8 cellular contexts compared by ENCODE assay signal in the genomic region with DNA sequence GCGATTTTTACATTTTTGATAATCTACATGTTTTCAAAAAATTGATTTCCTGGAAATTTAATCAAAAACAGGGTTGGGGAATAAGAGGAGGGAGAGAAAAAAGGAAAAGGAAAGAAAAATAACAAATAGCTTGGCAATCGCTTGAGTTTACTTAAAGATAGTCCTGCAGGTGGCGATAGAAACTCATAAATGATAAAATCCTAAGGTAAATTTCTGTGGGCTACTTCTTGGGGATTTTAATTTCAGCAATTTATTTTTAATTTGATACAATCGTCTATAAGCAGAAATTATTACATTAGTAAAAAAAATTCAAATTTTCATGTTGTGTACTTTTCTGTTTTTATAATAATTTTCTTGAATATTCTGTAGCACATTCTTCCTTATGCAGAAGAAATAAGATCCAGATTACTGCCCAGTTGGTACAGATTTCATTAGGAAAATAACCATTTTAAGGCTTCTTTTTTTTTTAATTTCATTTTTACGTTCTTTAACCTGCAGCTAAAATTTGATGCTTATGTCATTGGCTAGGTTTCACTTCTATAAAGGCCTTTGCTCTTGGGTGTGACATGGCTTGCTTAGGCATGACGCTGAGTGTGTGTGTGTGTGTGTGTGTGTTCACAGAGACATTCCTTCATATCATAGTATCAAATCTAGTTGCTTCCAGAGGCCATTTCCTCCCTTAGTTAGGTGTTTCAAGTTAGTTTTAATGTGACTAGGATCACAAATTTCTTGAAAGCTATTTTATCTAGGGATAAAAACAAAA.
DNase-seq lines count a peak whose midpoint lies in the region; FAIRE-seq and TF ChIP-seq lines count a peak whose summit lies in the region.

No MANE protein-coding gene starts in this region.

- CTCF ChIA-PET in HEK293 (lab: Yijun Ruan, JAX): interaction anchor here (0.5 to 3.8 kb wide), 32 partner anchors 9 to 1315 kb away, joined by 3 to 29 read pairs (median 4); no protein-coding TSS in a partner anchor

- POLR2A ChIA-PET in HEK293 (lab: Yijun Ruan, JAX): no interaction called here

- H3K27ac ChIP-seq in HEK293 (ENCODE audit: extremely low read depth, low read depth, low read length): no peak overlapping the region

- H3K4me3 ChIP-seq in HEK293 (ENCODE audit: low read depth, low read length): no peak overlapping the region
- H3K4me3 ChIP-seq in epithelial cell of proximal tubule (ENCODE audit: low read depth, low read length): no peak overlapping the region
- H3K4me3 ChIP-seq in retinal pigment epithelial cell (ENCODE audit: low read length): no peak overlapping the region

- peaks cover 53% of the 10 kb centered on the region for H3K4me1 ChIP-seq in HEK293 (ENCODE audit: control insufficient read depth, insufficient read depth, low read length)

- peak; percentile 62 for DNase-seq in NCI-H748 (lab: John Stamatoyannopoulos, UW; ENCODE audit: unreplicated experiment)
- DNase-seq in epithelial cell of proximal tubule (ENCODE audit: low read depth): peak; percentile 6
- DNase-seq in retinal pigment epithelial cell (ENCODE audit: low read depth): no peak
- DNase-seq in putamen (ENCODE audit: low spot score): no peak
- no peak for DNase-seq in cerebellar nuclear complex (lab: John Stamatoyannopoulos, UW)
- DNase-seq in activated CD4-positive, alpha-beta T cell treated with anti-CD3 and anti-CD28 coated beads, Interleukin-2, amount 50 U/mL, for 1 hour: no peak

- TF ChIP-seq CTCF in HEK293 (tag by site-specific recombination; IDR thresholded peaks at IDR 0.05) (no peak), epithelial cell of proximal tubule (conservative IDR thresholded peaks at IDR 0.05; ENCODE audit: low read depth, low read length) (peak; percentile 59), retinal pigment epithelial cell (conservative IDR thresholded peaks at IDR 0.05; ENCODE audit: low read depth, low read length) (peak; percentile 45)

- peak; percentile 44 for FAIRE-seq in G401.6 (lab: Jason Lieb, UNC)

- H3K36me3 ChIP-seq in HEK293 (ENCODE audit: control insufficient read depth in 2 of 2, insufficient read depth in 1 of 2, low read length in 2 of 2): no peaks in the 10 kb centered on the region

- no peaks in the 10 kb centered on the region for H3K9me3 ChIP-seq in HEK293 (ENCODE audit: control insufficient read depth, insufficient read depth, low read depth, low read length)

TF ChIP-seq in HEK293, 187 proteins besides CTCF, POLR2A, EP300 and RAD21:
- TF ChIP-seq ZNF610 (tag by site-specific recombination; IDR thresholded peaks at IDR 0.05; ENCODE audit: borderline replicate concordance) (no peak), ZFP41 (tag by site-specific recombination; IDR thresholded peaks at IDR 0.05; ENCODE audit: borderline replicate concordance) (no peak), ZNF654 (tag by site-specific recombination; IDR thresholded peaks at IDR 0.05; ENCODE audit: low read depth) (peak; percentile 50)
- TF ChIP-seq, protein P1, sequence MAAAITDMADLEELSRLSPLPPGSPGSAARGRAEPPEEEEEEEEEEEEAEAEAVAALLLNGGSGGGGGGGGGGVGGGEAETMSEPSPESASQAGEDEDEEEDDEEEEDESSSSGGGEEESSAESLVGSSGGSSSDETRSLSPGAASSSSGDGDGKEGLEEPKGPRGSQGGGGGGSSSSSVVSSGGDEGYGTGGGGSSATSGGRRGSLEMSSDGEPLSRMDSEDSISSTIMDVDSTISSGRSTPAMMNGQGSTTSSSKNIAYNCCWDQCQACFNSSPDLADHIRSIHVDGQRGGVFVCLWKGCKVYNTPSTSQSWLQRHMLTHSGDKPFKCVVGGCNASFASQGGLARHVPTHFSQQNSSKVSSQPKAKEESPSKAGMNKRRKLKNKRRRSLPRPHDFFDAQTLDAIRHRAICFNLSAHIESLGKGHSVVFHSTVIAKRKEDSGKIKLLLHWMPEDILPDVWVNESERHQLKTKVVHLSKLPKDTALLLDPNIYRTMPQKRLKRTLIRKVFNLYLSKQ (tag by site-specific recombination; IDR thresholded peaks at IDR 0.05; ENCODE audit: borderline replicate concordance): no peak
- TF ChIP-seq, protein P2, sequence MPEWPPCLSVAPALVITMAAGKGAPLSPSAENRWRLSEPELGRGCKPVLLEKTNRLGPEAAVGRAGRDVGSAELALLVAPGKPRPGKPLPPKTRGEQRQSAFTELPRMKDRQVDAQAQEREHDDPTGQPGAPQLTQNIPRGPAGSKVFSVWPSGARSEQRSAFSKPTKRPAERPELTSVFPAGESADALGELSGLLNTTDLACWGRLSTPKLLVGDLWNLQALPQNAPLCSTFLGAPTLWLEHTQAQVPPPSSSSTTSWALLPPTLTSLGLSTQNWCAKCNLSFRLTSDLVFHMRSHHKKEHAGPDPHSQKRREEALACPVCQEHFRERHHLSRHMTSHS (tag by site-specific recombination; IDR thresholded peaks at IDR 0.05): no peak

Comparison
In these comparisons a context has a peak if more than half of its experiments do, and no peak if none do; other contexts are left out.
1. DNase-seq: peak in NCI-H748 (single experiment) and epithelial cell of proximal tubule (single experiment); none in retinal pigment epithelial cell (single experiment), putamen (single experiment), cerebellar nuclear complex (0 of 2) and activated CD4-positive, alpha-beta T cell treated with anti-CD3 and anti-CD28 coated beads, Interleukin-2, amount 50 U/mL, for 1 hour (single experiment).